Comparison of ENCODE assay signal across 1 cellular context in genomic region chr16:54774768-54775167, GRCh38.
TF ChIP-seq lines count a peak whose summit lies in the region.

No MANE protein-coding gene starts in this region.

TF ChIP-seq in HEK293, 187 proteins besides CTCF, POLR2A, EP300 and RAD21 (continued from another document):
- TF ChIP-seq ZFP69B (tag by site-specific recombination; IDR thresholded peaks at IDR 0.05) (0 out of 2 replicates have a peak, but pooled peaks have one; percentile 19), RBAK (tag by site-specific recombination; IDR thresholded peaks at IDR 0.05) (no peak), ZNF518A (tag by site-specific recombination; conservative IDR thresholded peaks at IDR 0.05; ENCODE audit: low read depth) (peak; percentile 52; the same call in 1 of the 2 replicates), ZBTB10 (tag by site-specific recombination; IDR thresholded peaks at IDR 0.05) (no peak), ZNF362 (tag by site-specific recombination; IDR thresholded peaks at IDR 0.05) (no peak), TCF7L2 (IDR thresholded peaks at IDR 0.05; ENCODE audit: borderline replicate concordance, low read depth, low read length) (peak; percentile 61; the same call in 1 of the 2 replicates), ZBTB6 (tag by site-specific recombination; IDR thresholded peaks at IDR 0.05) (0 out of 2 replicates have a peak, but pooled peaks have one; percentile 23), ZNF488 (tag by site-specific recombination; IDR thresholded peaks at IDR 0.05) (no peak), ZNF645 (tag by site-specific recombination; IDR thresholded peaks at IDR 0.05) (no peak), ZNF626 (tag by site-specific recombination; IDR thresholded peaks at IDR 0.05) (no peak), MYNN (tag by site-specific recombination; IDR thresholded peaks at IDR 0.05; ENCODE audit: borderline replicate concordance) (no peak), PATZ1 (tag by site-specific recombination; IDR thresholded peaks at IDR 0.05) (peak; percentile 45; the same call in 1 of the 2 replicates), ZNF639 (tag by site-specific recombination; IDR thresholded peaks at IDR 0.05) (peak; percentile 63; the same call in 1 of the 2 replicates), ZNF571 (tag by site-specific recombination; IDR thresholded peaks at IDR 0.05) (no peak), ZNF341 (tag by site-specific recombination; IDR thresholded peaks at IDR 0.05; ENCODE audit: low read depth) (no peak), ZNF654 (tag by site-specific recombination; IDR thresholded peaks at IDR 0.05; ENCODE audit: low read depth) (no peak), HIC1 (tag by site-specific recombination; IDR thresholded peaks at IDR 0.05) (peak; percentile 46; the same call in 1 of the 2 replicates), ATF2 (tag by site-specific recombination; IDR thresholded peaks at IDR 0.05; ENCODE audit: low read depth) (peak; percentile 58; the same call in 1 of the 2 replicates), ZBTB20 (tag by site-specific recombination; IDR thresholded peaks at IDR 0.05) (peak; percentile 29; the same call in 1 of the 2 replicates), ZNF214 (tag by site-specific recombination; IDR thresholded peaks at IDR 0.05; ENCODE audit: borderline replicate concordance) (no peak), ZNF510 (tag by site-specific recombination; IDR thresholded peaks at IDR 0.05; ENCODE audit: insufficient replicate concordance) (no peak), ZNF837 (tag by site-specific recombination; IDR thresholded peaks at IDR 0.05) (no peak), ZNF404 (tag by site-specific recombination; IDR thresholded peaks at IDR 0.05) (no peak), ZNF202 (tag by site-specific recombination; IDR thresholded peaks at IDR 0.05; ENCODE audit: borderline replicate concordance) (no peak), ZNF280C (tag by site-specific recombination; IDR thresholded peaks at IDR 0.05) (no peak), ZFP41 (tag by site-specific recombination; IDR thresholded peaks at IDR 0.05; ENCODE audit: borderline replicate concordance) (no peak)
